ENCODE assay signal across 15 cellular contexts in genomic region chr14:73719361-73719760, GRCh38. TPM values are rescaled to one million over a fixed set of nuclear protein-coding genes. Genes with fewer than 3 reads are reported as not detected.
A peak's percentile ranks its signal among the peaks of the same experiment; 100 is the strongest.
DNase-seq lines count a peak whose midpoint lies in the region; ATAC-seq and TF ChIP-seq lines count a peak whose summit lies in the region.
"Had no signal": no experiment of that assay in that cellular context is flagged by ENCODE, and none has a peak within 500 bp of the region (broad histone marks: within the 10 kb centered on the region; RNA-seq: fewer than 3 reads in every experiment).

No MANE protein-coding gene starts in this region.

- peaks cover 86% of the 10 kb centered on the region for H3K36me3 Mint-ChIP-seq in activated T-cell treated with anti-CD3 and anti-CD28 coated beads, Interleukin-2, amount 50 U/mL, for 24 hours (ENCODE audit: low read depth)
- H3K36me3 Mint-ChIP-seq in CD4-positive, alpha-beta T cell (ENCODE audit: low read depth): peaks cover 83% of the 10 kb centered on the region

- CTCF ChIA-PET in CD4-positive, alpha-beta T cell (lab: Charles Lee): no interaction called here

- H3K4me1 ChIP-seq in muscle layer of duodenum (ENCODE audit: control insufficient read depth in 1 of 2, insufficient read depth in 2 of 2, low read length in 2 of 2): peaks cover 3 to 48% of the 10 kb centered on the region in 2 donors
- H3K4me1 ChIP-seq: pancreas had no signal

- ATAC-seq in GM21825 (IDR thresholded peaks at IDR 0.05; ENCODE audit: unreplicated experiment): no peak
- ATAC-seq in CD4-positive, alpha-beta T cell (ENCODE audit: poor library complexity): no peak
- ATAC-seq: pancreas had no signal

- no peak for TF ChIP-seq CTCF in CD4-positive, alpha-beta T cell (IDR thresholded peaks at IDR 0.05)

- H3K27ac ChIP-seq in angular gyrus (ENCODE audit: low read depth, low read length) (peak overlapping the region; percentile 91), muscle layer of duodenum (ENCODE audit: low read length) (peak overlapping the region; percentile 76), temporal lobe (ENCODE audit: low read depth, low read length) (peak overlapping the region; percentile 80)
- no peak overlapping the region for H3K27ac ChIP-seq in CD4-positive, alpha-beta T cell (ENCODE audit: low read depth, low read length)
- H3K27ac ChIP-seq: pancreas had no signal

- intact Hi-C loops in CD4-positive, alpha-beta T cell (cut with DNase I, micrococcal nuclease): loop anchor here in 1 of 2 experiments (5.0 kb wide), 1 partner anchor 233 kb away; the partner anchor contains the start of genes COQ6 and FAM161B

- no peaks in the 10 kb centered on the region for H3K9me3 ChIP-seq in muscle layer of duodenum (ENCODE audit: control insufficient read depth in 1 of 2, low read length in 2 of 2)
- H3K9me3 ChIP-seq in CD4-positive, alpha-beta T cell (ENCODE audit: control insufficient read depth, low read length): no peaks in the 10 kb centered on the region
- H3K9me3 ChIP-seq: pancreas, thyroid gland had no signal

- H3K36me3 ChIP-seq in muscle layer of duodenum (ENCODE audit: control insufficient read depth in 1 of 2, insufficient read depth in 2 of 2, low read length in 2 of 2): peaks cover 36 to 45% of the 10 kb centered on the region in 2 donors

- H3K27me3 ChIP-seq in muscle layer of duodenum (ENCODE audit: low read depth, low read length): no peaks in the 10 kb centered on the region
- H3K27me3 ChIP-seq in CD4-positive, alpha-beta T cell (ENCODE audit: control insufficient read depth, insufficient read depth, low read length): no peaks in the 10 kb centered on the region
- H3K27me3 ChIP-seq: pancreas, thyroid gland had no signal

- no peak for DNase-seq in activated T-cell treated with anti-CD3 and anti-CD28 coated beads, Interleukin-2, amount 50 U/mL, for 24 hours
- DNase-seq in activated T-cell treated with anti-CD3 and anti-CD28 coated beads, Interleukin-2, amount 50 U/mL, for 1 hour: no peak
- DNase-seq in NCI-H2107 (lab: John Stamatoyannopoulos, UW): no peak
- DNase-seq in CD4-positive, alpha-beta T cell: no peak
- DNase-seq: activated T-cell treated with anti-CD3 and anti-CD28 coated beads, Interleukin-2, amount 50 U/mL, for 48 hours; NCI-H2081 treated with DMSO at 0.1 percent for 48 hours; NCI-H774; pancreas; stimulated activated CD4-positive, alpha-beta T cell treated with anti-CD3 and anti-CD28 coated beads, Interleukin-15, amount 100 ng/mL, for 24 hours; thyroid gland had no signal

- no peak overlapping the region for H3K4me3 ChIP-seq in muscle layer of duodenum (ENCODE audit: low read depth in 1 of 2, low read length in 2 of 2)
- H3K4me3 ChIP-seq: pancreas, thyroid gland had no signal

- peak overlapping the region; percentile 72 for H3K27ac Mint-ChIP-seq in activated T-cell treated with anti-CD3 and anti-CD28 coated beads, Interleukin-2, amount 50 U/mL, for 24 hours
- H3K27ac Mint-ChIP-seq in CD4-positive, alpha-beta T cell: no peak overlapping the region
- H3K27ac Mint-ChIP-seq: T-helper 1 cell treated with Interleukin-12 subunit alpha and Interleukin-12 subunit beta and Interleukin-4 antibody, amounts not matched to agents 30 μg/mL and 1 μg/mL, for 36 hours had no signal

- POLR2A ChIA-PET in CD4-positive, alpha-beta T cell (lab: Charles Lee): no interaction called here

- no peaks in the 10 kb centered on the region for H3K9me3 Mint-ChIP-seq in activated T-cell treated with anti-CD3 and anti-CD28 coated beads, Interleukin-2, amount 50 U/mL, for 24 hours
- H3K9me3 Mint-ChIP-seq in CD4-positive, alpha-beta T cell: no peaks in the 10 kb centered on the region
- H3K9me3 Mint-ChIP-seq: T-helper 1 cell treated with Interleukin-12 subunit alpha and Interleukin-12 subunit beta and Interleukin-4 antibody, amounts not matched to agents 30 μg/mL and 1 μg/mL, for 36 hours had no signal

- H3K27me3 Mint-ChIP-seq in activated T-cell treated with anti-CD3 and anti-CD28 coated beads, Interleukin-2, amount 50 U/mL, for 24 hours: no peaks in the 10 kb centered on the region
- no peaks in the 10 kb centered on the region for H3K27me3 Mint-ChIP-seq in CD4-positive, alpha-beta T cell

- H3K4me1 Mint-ChIP-seq in activated T-cell treated with anti-CD3 and anti-CD28 coated beads, Interleukin-2, amount 50 U/mL, for 24 hours (ENCODE audit: low read depth): peaks cover 27% of the 10 kb centered on the region
- H3K4me1 Mint-ChIP-seq in CD4-positive, alpha-beta T cell (ENCODE audit: low read depth): peaks cover 12% of the 10 kb centered on the region

- no peak overlapping the region for H3K4me3 Mint-ChIP-seq in activated T-cell treated with anti-CD3 and anti-CD28 coated beads, Interleukin-2, amount 50 U/mL, for 24 hours
- no peak overlapping the region for H3K4me3 Mint-ChIP-seq in CD4-positive, alpha-beta T cell
- H3K4me3 Mint-ChIP-seq: T-helper 1 cell treated with Interleukin-12 subunit alpha and Interleukin-12 subunit beta and Interleukin-4 antibody, amounts not matched to agents 30 μg/mL and 1 μg/mL, for 36 hours had no signal

RNA-seq across cellular contexts. Expression of gene PNMA1, which starts 5.2 kb away (rescaled TPM):
- total RNA-seq in temporal lobe: 113 TPM
- total RNA-seq in CD4-positive, alpha-beta T cell: 10 to 100 TPM; 52.6 to 55.9 TPM
